In genomic region chr3:150227839-150228238, GRCh38 we compare ENCODE assay signal across 8 cellular contexts.
DNase-seq lines count a peak whose midpoint lies in the region; ATAC-seq lines count a peak whose summit lies in the region.

No MANE protein-coding gene starts in this region.

- H3K9me3 Mint-ChIP-seq in activated naive CD8-positive, alpha-beta T cell treated with anti-CD3 and anti-CD28 coated beads for 36 hours: no peaks in the 10 kb centered on the region

- no peaks in the 10 kb centered on the region for H3K4me1 Mint-ChIP-seq in activated naive CD8-positive, alpha-beta T cell treated with anti-CD3 and anti-CD28 coated beads for 36 hours

- peaks cover 24% of the 10 kb centered on the region for H3K27me3 Mint-ChIP-seq in activated naive CD8-positive, alpha-beta T cell treated with anti-CD3 and anti-CD28 coated beads for 36 hours

- no peak overlapping the region for H3K27ac Mint-ChIP-seq in activated naive CD8-positive, alpha-beta T cell treated with anti-CD3 and anti-CD28 coated beads for 36 hours

- peak; percentile 68 for DNase-seq in COR-L47 (lab: John Stamatoyannopoulos, UW)
- peak; percentile 8 for DNase-seq in NCI-H748 treated with DMSO at 0.1 percent for 48 hours (lab: John Stamatoyannopoulos, UW)
- peak; percentile 44 for DNase-seq in activated naive CD8-positive, alpha-beta T cell treated with anti-CD3 and anti-CD28 coated beads for 36 hours
- DNase-seq in hepatic stellate cell (ENCODE audit: low spot score): peak; percentile 36
- peak; percentile 56 for DNase-seq in stimulated activated CD4-positive, alpha-beta T cell treated with anti-CD3 and anti-CD28 coated beads, Interleukin-15, amount 100 ng/mL, for 24 hours
- DNase-seq in cortex of kidney (lab: John Stamatoyannopoulos, UW): no peak

- no peak overlapping the region for H3K4me3 Mint-ChIP-seq in activated naive CD8-positive, alpha-beta T cell treated with anti-CD3 and anti-CD28 coated beads for 36 hours

- ATAC-seq in GM21786 (IDR thresholded peaks at IDR 0.05; ENCODE audit: unreplicated experiment) (peak; percentile 76), GM18870 (IDR thresholded peaks at IDR 0.05; ENCODE audit: unreplicated experiment) (no peak)

- H3K36me3 Mint-ChIP-seq in activated naive CD8-positive, alpha-beta T cell treated with anti-CD3 and anti-CD28 coated beads for 36 hours: no peaks in the 10 kb centered on the region
